Comparison of ENCODE assay signal across 2 cellular contexts in genomic region chr11:111229604-111230003, GRCh38.
TF ChIP-seq lines count a peak whose summit lies in the region.

No MANE protein-coding gene starts in this region.

TF ChIP-seq in GM23338, 12 proteins besides CTCF, POLR2A, EP300 and RAD21 (continued from another document):
- TF ChIP-seq, protein P1, sequence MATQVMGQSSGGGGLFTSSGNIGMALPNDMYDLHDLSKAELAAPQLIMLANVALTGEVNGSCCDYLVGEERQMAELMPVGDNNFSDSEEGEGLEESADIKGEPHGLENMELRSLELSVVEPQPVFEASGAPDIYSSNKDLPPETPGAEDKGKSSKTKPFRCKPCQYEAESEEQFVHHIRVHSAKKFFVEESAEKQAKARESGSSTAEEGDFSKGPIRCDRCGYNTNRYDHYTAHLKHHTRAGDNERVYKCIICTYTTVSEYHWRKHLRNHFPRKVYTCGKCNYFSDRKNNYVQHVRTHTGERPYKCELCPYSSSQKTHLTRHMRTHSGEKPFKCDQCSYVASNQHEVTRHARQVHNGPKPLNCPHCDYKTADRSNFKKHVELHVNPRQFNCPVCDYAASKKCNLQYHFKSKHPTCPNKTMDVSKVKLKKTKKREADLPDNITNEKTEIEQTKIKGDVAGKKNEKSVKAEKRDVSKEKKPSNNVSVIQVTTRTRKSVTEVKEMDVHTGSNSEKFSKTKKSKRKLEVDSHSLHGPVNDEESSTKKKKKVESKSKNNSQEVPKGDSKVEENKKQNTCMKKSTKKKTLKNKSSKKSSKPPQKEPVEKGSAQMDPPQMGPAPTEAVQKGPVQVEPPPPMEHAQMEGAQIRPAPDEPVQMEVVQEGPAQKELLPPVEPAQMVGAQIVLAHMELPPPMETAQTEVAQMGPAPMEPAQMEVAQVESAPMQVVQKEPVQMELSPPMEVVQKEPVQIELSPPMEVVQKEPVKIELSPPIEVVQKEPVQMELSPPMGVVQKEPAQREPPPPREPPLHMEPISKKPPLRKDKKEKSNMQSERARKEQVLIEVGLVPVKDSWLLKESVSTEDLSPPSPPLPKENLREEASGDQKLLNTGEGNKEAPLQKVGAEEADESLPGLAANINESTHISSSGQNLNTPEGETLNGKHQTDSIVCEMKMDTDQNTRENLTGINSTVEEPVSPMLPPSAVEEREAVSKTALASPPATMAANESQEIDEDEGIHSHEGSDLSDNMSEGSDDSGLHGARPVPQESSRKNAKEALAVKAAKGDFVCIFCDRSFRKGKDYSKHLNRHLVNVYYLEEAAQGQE (IDR thresholded peaks at IDR 0.05; ENCODE audit: unreplicated experiment) = no peak
- TF ChIP-seq ZNF462 (CRISPR knock-in tag; IDR thresholded peaks at IDR 0.05) = no peak
- no peak for TF ChIP-seq ZNF331 (CRISPR knock-in tag; IDR thresholded peaks at IDR 0.05; ENCODE audit: low read depth)
- TF ChIP-seq EZH2 (IDR thresholded peaks at IDR 0.05; ENCODE audit: low read depth, unreplicated experiment) = no peak
- TF ChIP-seq STAT1 (IDR thresholded peaks at IDR 0.05; ENCODE audit: unreplicated experiment) = no peak
- no peak for TF ChIP-seq ZNF114 (CRISPR knock-in tag; IDR thresholded peaks at IDR 0.05)
- TF ChIP-seq ETS1 (IDR thresholded peaks at IDR 0.05) = no peak
- TF ChIP-seq POLR2AphosphoS5 (IDR thresholded peaks at IDR 0.05; ENCODE audit: low read depth) = no peak
- TF ChIP-seq JUNB (IDR thresholded peaks at IDR 0.05; ENCODE audit: unreplicated experiment) = no peak
- TF ChIP-seq NANOG (IDR thresholded peaks at IDR 0.05; ENCODE audit: borderline replicate concordance) = no peak
- TF ChIP-seq CREB1 (CRISPR knock-in tag; IDR thresholded peaks at IDR 0.05; ENCODE audit: low read depth) = no peak

TF ChIP-seq in K562, 482 proteins besides CTCF, POLR2A, EP300 and RAD21 (continued from another document):
- TF ChIP-seq TRIM25 (IDR thresholded peaks at IDR 0.05; ENCODE audit: borderline replicate concordance) = no peak
